Comparison of ENCODE assay signal across 1 cellular context in genomic region chr20:52972965-52973819, GRCh38.
TF ChIP-seq lines count a peak whose summit lies in the region.

No MANE protein-coding gene starts in this region.

TF ChIP-seq in H1, 55 proteins besides CTCF, POLR2A, EP300 and RAD21 (continued from another document):
- TF ChIP-seq MAX (IDR thresholded peaks at IDR 0.05) (no peak), ZNF274 (IDR thresholded peaks at IDR 0.05; ENCODE audit: borderline replicate concordance, extremely low read depth, low read length) (no peak), TCF12 (IDR thresholded peaks at IDR 0.05; ENCODE audit: low read depth, low read length) (no peak), KDM5A (IDR thresholded peaks at IDR 0.05; ENCODE audit: low read length) (no peak), BCL11A (IDR thresholded peaks at IDR 0.05; ENCODE audit: low read depth in 2 of 2, low read length in 2 of 2) (no peak), TAF1 (IDR thresholded peaks at IDR 0.05; ENCODE audit: low read depth, low read length) (0 out of 2 replicates have a peak, but pooled peaks have one; percentile 14)
